ENCODE assay signal across 11 cellular contexts in genomic region chr19:35715355-35715809, GRCh38. TPM values are rescaled to one million over a fixed set of nuclear protein-coding genes. Genes with fewer than 3 reads are reported as not detected.
DNase-seq lines count a peak whose midpoint lies in the region; ATAC-seq and TF ChIP-seq lines count a peak whose summit lies in the region.
"Had no signal": no experiment of that assay in that cellular context is flagged by ENCODE, and none has a peak within 500 bp of the region (broad histone marks: within the 10 kb centered on the region; RNA-seq: fewer than 3 reads in every experiment).

No MANE protein-coding gene starts in this region.

- H3K9ac ChIP-seq in neural progenitor cell: no peak overlapping the region

- WGBS in prostate gland: 81% methylated on average over 7 of the region's 7 CpGs

- H3K4me3 ChIP-seq in HAP-1 (peak overlapping the region; percentile 55), neural progenitor cell (peak overlapping the region; percentile 58), prostate gland (no peak overlapping the region)

- peak overlapping the region; percentile 93 for H3K4me2 ChIP-seq in neural progenitor cell

- H3K4me3 Mint-ChIP-seq in activated naive CD8-positive, alpha-beta T cell treated with anti-CD3 and anti-CD28 coated beads, Interleukin-2, amount 50 U/mL, for 24 hours: peak overlapping the region; percentile 98
- peak overlapping the region; percentile 90 for H3K4me3 Mint-ChIP-seq in neural progenitor cell

- H3K79me2 ChIP-seq in neural progenitor cell (ENCODE audit: low read depth): peaks cover 22% of the 10 kb centered on the region

- peak overlapping the region; percentile 100 for H3K27ac Mint-ChIP-seq in activated naive CD8-positive, alpha-beta T cell treated with anti-CD3 and anti-CD28 coated beads, Interleukin-2, amount 50 U/mL, for 24 hours
- H3K27ac Mint-ChIP-seq in neural progenitor cell: no peak overlapping the region

- H3K27ac ChIP-seq in C4-2B (peak overlapping the region; percentile 92), neural progenitor cell (no peak overlapping the region), prostate gland (no peak overlapping the region)
- H3K27ac ChIP-seq: SJSA1 had no signal

- H3K4me1 Mint-ChIP-seq in activated naive CD8-positive, alpha-beta T cell treated with anti-CD3 and anti-CD28 coated beads, Interleukin-2, amount 50 U/mL, for 24 hours: peaks cover 50% of the 10 kb centered on the region
- peaks cover 46% of the 10 kb centered on the region for H3K4me1 Mint-ChIP-seq in neural progenitor cell

- in situ Hi-C loops in HAP-1 (cut with MboI; ENCODE audit: low sequenced_read_pairs): loop anchor here (5.0 kb wide), 1 partner anchor 168 kb away; the partner anchor contains the start of gene TMEM147

- H3K36me3 Mint-ChIP-seq in activated naive CD8-positive, alpha-beta T cell treated with anti-CD3 and anti-CD28 coated beads, Interleukin-2, amount 50 U/mL, for 24 hours (ENCODE audit: low read depth): peaks cover 55% of the 10 kb centered on the region
- peaks cover 7% of the 10 kb centered on the region for H3K36me3 Mint-ChIP-seq in neural progenitor cell

- H3K9me3 ChIP-seq in HAP-1: no peaks in the 10 kb centered on the region
- no peaks in the 10 kb centered on the region for H3K9me3 ChIP-seq in neural progenitor cell (ENCODE audit: low read depth)
- no peaks in the 10 kb centered on the region for H3K9me3 ChIP-seq in prostate gland
- H3K9me3 ChIP-seq: SJSA1 had no signal

- no peak for ATAC-seq in activated naive CD8-positive, alpha-beta T cell treated with anti-CD3 and anti-CD28 coated beads, Interleukin-2, amount 50 U/mL, for 24 hours
- no peak for ATAC-seq in HG03457 (IDR thresholded peaks at IDR 0.05; ENCODE audit: unreplicated experiment)

- H2AFZ ChIP-seq in neural progenitor cell (replicated peaks): no peak overlapping the region

- no peak for TF ChIP-seq POLR2A in prostate gland (IDR thresholded peaks at IDR 0.05)

- H3K36me3 ChIP-seq in HAP-1 (replicated peaks) (no peaks in the 10 kb centered on the region; the same call in 1 of the 2 replicates), neural progenitor cell (no peaks in the 10 kb centered on the region), prostate gland (no peaks in the 10 kb centered on the region)

- peaks cover 19% of the 10 kb centered on the region for H3F3A ChIP-seq in neural progenitor cell (ENCODE audit: low read depth)

- intact Hi-C loops in prostate gland (cut with DNase I): loop anchor here (10.0 kb wide), 1 partner anchor 361 kb away; the partner anchor contains the start of gene FFAR3

- DNase-seq in HAP-1 (ENCODE audit: low spot score in 2 of 2): no peak
- peak; percentile 22 for DNase-seq in activated naive CD8-positive, alpha-beta T cell treated with anti-CD3 and anti-CD28 coated beads, Interleukin-2, amount 50 U/mL, for 24 hours
- DNase-seq in neural progenitor cell (ENCODE audit: low spot score): no peak
- no peak for DNase-seq in 8988T
- DNase-seq in prostate gland (ENCODE audit: low spot score): no peak
- no peak for DNase-seq in NCI-H510A treated with DMSO at 0.1 percent for 48 hours (lab: John Stamatoyannopoulos, UW)
- DNase-seq: NCI-H1417 treated with DMSO at 0.1 percent for 48 hours had no signal

- H3K27me3 Mint-ChIP-seq in activated naive CD8-positive, alpha-beta T cell treated with anti-CD3 and anti-CD28 coated beads, Interleukin-2, amount 50 U/mL, for 24 hours: no peaks in the 10 kb centered on the region
- peaks cover 13% of the 10 kb centered on the region for H3K27me3 Mint-ChIP-seq in neural progenitor cell (ENCODE audit: insufficient read depth, low read depth)

- H3K4me1 ChIP-seq in HAP-1 (peaks cover 9% of the 10 kb centered on the region), neural progenitor cell (peaks cover 22% of the 10 kb centered on the region), prostate gland (replicated peaks) (peaks cover 15% of the 10 kb centered on the region)

- H4K20me1 ChIP-seq in neural progenitor cell (ENCODE audit: low read depth): peaks cover 24% of the 10 kb centered on the region

- TF ChIP-seq CTCF in C4-2B (conservative IDR thresholded peaks at IDR 0.05) (no peak), neural progenitor cell (IDR thresholded peaks at IDR 0.05) (no peak), prostate gland (IDR thresholded peaks at IDR 0.05) (no peak)

- H3K27me3 ChIP-seq in HAP-1 (ENCODE audit: low read depth) (no peaks in the 10 kb centered on the region), neural progenitor cell (peaks cover 8% of the 10 kb centered on the region), prostate gland (replicated peaks; ENCODE audit: insufficient read depth) (no peaks in the 10 kb centered on the region)
- H3K27me3 ChIP-seq: SJSA1 had no signal

- H3K9me3 Mint-ChIP-seq in activated naive CD8-positive, alpha-beta T cell treated with anti-CD3 and anti-CD28 coated beads, Interleukin-2, amount 50 U/mL, for 24 hours: peaks cover 4% of the 10 kb centered on the region
- no peaks in the 10 kb centered on the region for H3K9me3 Mint-ChIP-seq in neural progenitor cell

RNA-seq across cellular contexts. Expression of gene KMT2B, which starts 2.4 kb away (rescaled TPM):
- total RNA-seq in neural progenitor cell (ENCODE audit: low replicate concordance) (12.6 and 16.0 TPM in 2 replicates), prostate gland (10 to 100 TPM; 32.3 to 89.5 TPM)

RNA-seq across cellular contexts. Expression of gene ZBTB32, which starts 11.0 kb away (rescaled TPM):
- total RNA-seq in neural progenitor cell (ENCODE audit: low replicate concordance) (not detected in 2 replicates), prostate gland (1 to 10 TPM in 1 of 2 donors, not detected in 1; 3.1 TPM)
- total RNA-seq: fibroblast of lung, SJSA1 had no signal

RNA-seq across cellular contexts. Expression of gene IGFLR1, which starts 26.9 kb away (rescaled TPM):
- 5.0 and 9.2 TPM in 2 replicates for total RNA-seq in neural progenitor cell (ENCODE audit: low replicate concordance)
- total RNA-seq in prostate gland: 10 to 100 TPM in 1 of 2 donors, 1 to 10 TPM in 1; 9.4 to 16.1 TPM

RNA-seq across cellular contexts. Expression of gene U2AF1L4, which starts 29.8 kb away (rescaled TPM):
- total RNA-seq in neural progenitor cell (ENCODE audit: low replicate concordance) (17.2 and 27.9 TPM in 2 replicates), prostate gland (10 to 100 TPM; 14.6 to 45.0 TPM)

RNA-seq across cellular contexts. Expression of gene PSENEN, which starts 30.1 kb away (rescaled TPM):
- total RNA-seq in neural progenitor cell (ENCODE audit: low replicate concordance): 10.9 and 29.6 TPM in 2 replicates
- 10 to 100 TPM; 39.9 to 65.2 TPM for total RNA-seq in prostate gland

Comparison
In these comparisons a context has a peak if more than half of its experiments do, and no peak if none do; other contexts are left out.
1. H3K4me3 ChIP-seq: peak in HAP-1 (single experiment) and neural progenitor cell (single experiment); none in prostate gland (0 of 2).